ENCODE assay signal across 15 cellular contexts in the genomic region with DNA sequence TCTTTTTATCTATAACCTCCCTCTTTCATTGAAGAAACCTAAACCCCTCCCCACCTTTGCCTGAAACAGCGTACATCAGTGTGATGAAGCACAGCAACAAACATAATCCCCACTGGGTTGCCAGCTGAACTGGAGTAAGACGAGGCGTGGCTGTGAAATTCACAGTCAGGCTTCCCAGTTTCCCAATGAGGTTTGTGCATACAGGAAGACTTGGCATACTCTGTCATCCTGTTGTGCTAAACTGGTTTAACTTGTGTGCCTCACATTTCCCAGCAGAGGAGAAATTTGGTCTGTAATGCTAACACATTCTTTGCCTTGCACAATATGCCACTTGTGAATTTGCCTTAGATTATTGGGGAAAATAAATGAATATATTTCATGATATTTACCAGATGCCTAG.
A peak's percentile ranks its signal among the peaks of the same experiment; 100 is the strongest.
DNase-seq lines count a peak whose midpoint lies in the region; ATAC-seq and TF ChIP-seq lines count a peak whose summit lies in the region.
"Had no signal": no experiment of that assay in that cellular context is flagged by ENCODE, and none has a peak within 500 bp of the region (broad histone marks: within the 10 kb centered on the region; RNA-seq: fewer than 3 reads in every experiment).

No MANE protein-coding gene starts in this region.

- TF ChIP-seq CTCF in HEK293 (tag by site-specific recombination; IDR thresholded peaks at IDR 0.05), result no peak
- TF ChIP-seq CTCF in MCF 10A (IDR thresholded peaks at IDR 0.05; ENCODE audit: unreplicated experiment), result no peak
- no peak for TF ChIP-seq CTCF in transverse colon (IDR thresholded peaks at IDR 0.05)

- in situ Hi-C loops in transverse colon (cut with MboI; ENCODE audit: low pct_ligation_motif_present in 1 of 4, low pct_unique_long_range_greater_than_20kb in 1 of 4, low sequenced_read_pairs in 3 of 4), result no loop called here

- TF ChIP-seq POLR2A in transverse colon (IDR thresholded peaks at IDR 0.05), result no peak

- no TSS peak for BruUV-seq in MCF 10A (replicated peaks; lab: Mats Ljungman, UMichigan)

- no peak overlapping the region for H3K27ac ChIP-seq in HEK293 (ENCODE audit: extremely low read depth, low read depth, low read length)
- peak overlapping the region in 3 of 4 donors; percentile 4 to 59 (median 31) for H3K27ac ChIP-seq in transverse colon
- H3K27ac ChIP-seq: neural progenitor cell had no signal

- no peaks in the 10 kb centered on the region for H3K27me3 ChIP-seq in transverse colon
- H3K27me3 ChIP-seq: neural progenitor cell had no signal

- H3K36me3 ChIP-seq in HEK293 (ENCODE audit: control insufficient read depth in 2 of 2, insufficient read depth in 1 of 2, low read length in 2 of 2), result no peaks in the 10 kb centered on the region
- H3K36me3 ChIP-seq in transverse colon, result no peaks in the 10 kb centered on the region
- H3K36me3 ChIP-seq: neural progenitor cell had no signal

- H3K4me1 ChIP-seq in HEK293 (ENCODE audit: control insufficient read depth, insufficient read depth, low read length), result no peaks in the 10 kb centered on the region
- peaks cover 0 to 21% (median 9%) of the 10 kb centered on the region in 4 donors for H3K4me1 ChIP-seq in transverse colon
- H3K4me1 ChIP-seq: neural progenitor cell had no signal

- POLR2A ChIA-PET in HEK293 (lab: Yijun Ruan, JAX) (no interaction called here), MCF 10A (lab: Yijun Ruan, JAX) (no interaction called here)
- POLR2A ChIA-PET in activated CD4-positive, alpha-beta T cell treated with anti-CD3 and anti-CD28 coated beads for 36 hours (lab: Charles Lee), result no interaction called here

- intact Hi-C loops in MCF 10A (cut with micrococcal nuclease), result no loop called here
- intact Hi-C loops in transverse colon (cut with DNase I; ENCODE audit: low total_unique reads), result no loop called here
- intact Hi-C loops in activated CD4-positive, alpha-beta T cell treated with anti-CD3 and anti-CD28 coated beads for 36 hours (cut with DNase I, micrococcal nuclease), result no loop called here

- TF ChIP-seq EP300 in transverse colon (IDR thresholded peaks at IDR 0.05; ENCODE audit: low read depth), result no peak

- no peaks in the 10 kb centered on the region for H3K36me3 Mint-ChIP-seq in MCF 10A (ENCODE audit: insufficient read depth, unreplicated experiment)
- H3K36me3 Mint-ChIP-seq in activated CD4-positive, alpha-beta T cell treated with anti-CD3 and anti-CD28 coated beads for 36 hours (ENCODE audit: low read depth), result no peaks in the 10 kb centered on the region

- CTCF ChIA-PET in HEK293 (lab: Yijun Ruan, JAX), result no interaction called here
- CTCF ChIA-PET in MCF 10A (lab: Yijun Ruan, JAX), result interaction anchor here (0.7 kb wide), 1 partner anchor 30 kb away, joined by 3 read pairs; no protein-coding TSS in a partner anchor
- CTCF ChIA-PET in activated CD4-positive, alpha-beta T cell treated with anti-CD3 and anti-CD28 coated beads for 36 hours (lab: Charles Lee), result interaction anchor here (1.3 kb wide), 1 partner anchor 30 kb away, joined by 3 read pairs; no protein-coding TSS in a partner anchor

- 41 to 57% methylated on average over 1 to 3 of the region's 3 CpGs for WGBS in transverse colon (ENCODE audit: low coverage in 1 of 2), 2 donors

- H3K4me3 ChIP-seq in HEK293 (ENCODE audit: low read depth, low read length), result no peak overlapping the region
- H3K4me3 ChIP-seq in transverse colon, result no peak overlapping the region
- H3K4me3 ChIP-seq: neural progenitor cell had no signal

- peak; percentile 40 for DNase-seq in MCF 10A (ENCODE audit: unreplicated experiment)
- DNase-seq in iPS-NIHi11 (ENCODE audit: low spot score), result peak; percentile 51
- DNase-seq in transverse colon, result peak; percentile 43
- DNase-seq in stimulated activated CD4-positive, alpha-beta T cell treated with anti-CD3 and anti-CD28 coated beads, Interleukin-4, amount 100 ng/mL, for 4 hours, result no peak
- no peak for DNase-seq in activated CD4-positive, alpha-beta T cell treated with anti-CD3 and anti-CD28 coated beads for 36 hours
- no peak for DNase-seq in midbrain (lab: John Stamatoyannopoulos, UW)
- DNase-seq: activated CD4-positive, CD25-positive, alpha-beta regulatory T cell; activated naive CD8-positive, alpha-beta T cell treated with anti-CD3 and anti-CD28 coated beads, Interleukin-2, amount 50 U/mL, for 24 hours; DMS79 treated with DMSO at 0.1 percent for 48 hours; NCI-H1092; T-helper 1 cell had no signal

- H3K9me3 ChIP-seq in HEK293 (ENCODE audit: control insufficient read depth, insufficient read depth, low read depth, low read length) (no peaks in the 10 kb centered on the region), transverse colon (peaks cover 0 to 8% of the 10 kb centered on the region in 2 donors)

- no peak overlapping the region for H3K27ac Mint-ChIP-seq in MCF 10A (ENCODE audit: low read depth, unreplicated experiment)
- no peak overlapping the region for H3K27ac Mint-ChIP-seq in activated CD4-positive, alpha-beta T cell treated with anti-CD3 and anti-CD28 coated beads for 36 hours
- H3K27ac Mint-ChIP-seq: activated naive CD8-positive, alpha-beta T cell treated with anti-CD3 and anti-CD28 coated beads, Interleukin-2, amount 50 U/mL, for 24 hours; activated T-helper 17 cell treated with anti-CD3 and anti-CD28 coated beads, Interleukin-2, amount 50 U/mL, for 72 hours; B cell; neural progenitor cell had no signal

- no peaks in the 10 kb centered on the region for H3K4me1 Mint-ChIP-seq in MCF 10A (ENCODE audit: insufficient read depth, unreplicated experiment)
- H3K4me1 Mint-ChIP-seq in activated CD4-positive, alpha-beta T cell treated with anti-CD3 and anti-CD28 coated beads for 36 hours, result peaks cover 3% of the 10 kb centered on the region
- H3K4me1 Mint-ChIP-seq: activated naive CD8-positive, alpha-beta T cell treated with anti-CD3 and anti-CD28 coated beads, Interleukin-2, amount 50 U/mL, for 24 hours; activated T-helper 17 cell treated with anti-CD3 and anti-CD28 coated beads, Interleukin-2, amount 50 U/mL, for 72 hours; B cell had no signal

- no peak overlapping the region for H3K4me3 Mint-ChIP-seq in MCF 10A (ENCODE audit: unreplicated experiment)
- no peak overlapping the region for H3K4me3 Mint-ChIP-seq in activated CD4-positive, alpha-beta T cell treated with anti-CD3 and anti-CD28 coated beads for 36 hours
- H3K4me3 Mint-ChIP-seq: activated naive CD8-positive, alpha-beta T cell treated with anti-CD3 and anti-CD28 coated beads, Interleukin-2, amount 50 U/mL, for 24 hours; activated T-helper 17 cell treated with anti-CD3 and anti-CD28 coated beads, Interleukin-2, amount 50 U/mL, for 72 hours; B cell; neural progenitor cell had no signal

- peaks cover 18% of the 10 kb centered on the region for H3K27me3 Mint-ChIP-seq in MCF 10A (ENCODE audit: insufficient read depth, unreplicated experiment)
- peaks cover 2% of the 10 kb centered on the region for H3K27me3 Mint-ChIP-seq in activated CD4-positive, alpha-beta T cell treated with anti-CD3 and anti-CD28 coated beads for 36 hours
- H3K27me3 Mint-ChIP-seq: activated naive CD8-positive, alpha-beta T cell treated with anti-CD3 and anti-CD28 coated beads, Interleukin-2, amount 50 U/mL, for 24 hours; activated T-helper 17 cell treated with anti-CD3 and anti-CD28 coated beads, Interleukin-2, amount 50 U/mL, for 72 hours had no signal

- ATAC-seq in activated CD4-positive, alpha-beta T cell treated with anti-CD3 and anti-CD28 coated beads for 36 hours, result no peak
- ATAC-seq: activated naive CD8-positive, alpha-beta T cell treated with anti-CD3 and anti-CD28 coated beads, Interleukin-2, amount 50 U/mL, for 24 hours; activated T-helper 17 cell treated with anti-CD3 and anti-CD28 coated beads, Interleukin-2, amount 50 U/mL, for 72 hours had no signal

- H3K9me3 Mint-ChIP-seq in MCF 10A (ENCODE audit: unreplicated experiment), result no peaks in the 10 kb centered on the region
- peaks cover 3% of the 10 kb centered on the region for H3K9me3 Mint-ChIP-seq in activated CD4-positive, alpha-beta T cell treated with anti-CD3 and anti-CD28 coated beads for 36 hours (ENCODE audit: low read depth)
- H3K9me3 Mint-ChIP-seq: activated T-helper 17 cell treated with anti-CD3 and anti-CD28 coated beads, Interleukin-2, amount 50 U/mL, for 72 hours had no signal

TF ChIP-seq in HEK293, 187 proteins besides CTCF, POLR2A, EP300 and RAD21:
- TF ChIP-seq, protein P1, sequence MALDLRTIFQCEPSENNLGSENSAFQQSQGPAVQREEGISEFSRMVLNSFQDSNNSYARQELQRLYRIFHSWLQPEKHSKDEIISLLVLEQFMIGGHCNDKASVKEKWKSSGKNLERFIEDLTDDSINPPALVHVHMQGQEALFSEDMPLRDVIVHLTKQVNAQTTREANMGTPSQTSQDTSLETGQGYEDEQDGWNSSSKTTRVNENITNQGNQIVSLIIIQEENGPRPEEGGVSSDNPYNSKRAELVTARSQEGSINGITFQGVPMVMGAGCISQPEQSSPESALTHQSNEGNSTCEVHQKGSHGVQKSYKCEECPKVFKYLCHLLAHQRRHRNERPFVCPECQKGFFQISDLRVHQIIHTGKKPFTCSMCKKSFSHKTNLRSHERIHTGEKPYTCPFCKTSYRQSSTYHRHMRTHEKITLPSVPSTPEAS (tag by site-specific recombination; IDR thresholded peaks at IDR 0.05), result 0 out of 2 replicates have a peak, but pooled peaks have one; percentile 34
- TF ChIP-seq ZNF639 (tag by site-specific recombination; IDR thresholded peaks at IDR 0.05), result no peak

Comparison
In these comparisons a context has a peak if more than half of its experiments do, and no peak if none do; other contexts are left out.
1. DNase-seq: peak in MCF 10A (single experiment), iPS-NIHi11 (single experiment) and transverse colon (single experiment); none in stimulated activated CD4-positive, alpha-beta T cell treated with anti-CD3 and anti-CD28 coated beads, Interleukin-4, amount 100 ng/mL, for 4 hours (0 of 2), activated CD4-positive, alpha-beta T cell treated with anti-CD3 and anti-CD28 coated beads for 36 hours (single experiment) and midbrain (single experiment).